In the genomic region with DNA sequence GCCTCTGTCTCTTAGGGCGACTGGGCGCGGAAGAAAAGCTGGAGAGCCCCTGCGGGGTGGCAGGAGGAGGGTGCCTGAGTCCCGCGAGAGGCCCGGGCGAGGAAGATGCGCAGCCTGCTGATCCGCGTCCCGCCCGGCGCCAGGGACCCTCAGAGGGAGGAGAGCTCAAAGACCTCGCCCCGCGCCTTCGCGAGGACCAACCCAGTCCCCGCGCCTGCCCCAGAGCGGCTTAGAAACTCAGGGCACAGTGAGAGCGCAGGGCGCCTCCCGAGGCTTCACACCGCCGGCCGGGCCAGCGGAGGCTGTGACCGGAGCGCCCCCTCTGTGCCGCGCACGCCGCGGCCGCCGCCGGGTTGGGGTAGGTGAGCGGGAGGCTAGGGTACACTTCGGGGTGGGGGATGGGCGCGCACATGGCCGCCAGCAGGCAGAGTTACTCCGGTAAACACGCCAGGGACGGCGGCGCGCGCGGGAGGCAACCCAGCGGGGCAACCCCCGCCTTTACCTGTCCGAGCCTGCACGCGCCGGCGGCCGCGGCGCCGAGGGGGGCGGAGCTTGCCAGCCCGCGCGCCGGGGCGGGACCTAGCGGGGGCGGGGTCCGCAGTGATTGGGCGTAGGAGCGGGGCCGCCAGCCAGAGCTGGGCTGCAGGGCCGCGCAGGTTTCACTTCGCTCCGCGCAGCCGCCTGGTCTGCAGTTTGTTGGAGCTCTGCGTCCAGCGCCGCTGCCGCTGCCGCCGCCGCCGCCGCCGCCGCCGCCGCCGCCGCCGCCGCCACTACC, we compare ENCODE assay signal across 1 cellular context.
TF ChIP-seq lines count a peak whose summit lies in the region.

A gene with protein sequence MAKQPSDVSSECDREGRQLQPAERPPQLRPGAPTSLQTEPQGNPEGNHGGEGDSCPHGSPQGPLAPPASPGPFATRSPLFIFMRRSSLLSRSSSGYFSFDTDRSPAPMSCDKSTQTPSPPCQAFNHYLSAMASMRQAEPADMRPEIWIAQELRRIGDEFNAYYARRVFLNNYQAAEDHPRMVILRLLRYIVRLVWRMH (plus strand): TSS at position 662 of the 775 bp plus-strand sequence. CDS start 2,832 bp downstream, outside the sequence.

TF ChIP-seq in HepG2, 621 proteins besides CTCF, POLR2A, EP300 and RAD21 (continued from another document and continues in another):
- peak; percentile 80; the same call in 1 of the 2 replicates for TF ChIP-seq HIVEP1 (CRISPR knock-in tag; IDR thresholded peaks at IDR 0.05)
- TF ChIP-seq, protein P1, sequence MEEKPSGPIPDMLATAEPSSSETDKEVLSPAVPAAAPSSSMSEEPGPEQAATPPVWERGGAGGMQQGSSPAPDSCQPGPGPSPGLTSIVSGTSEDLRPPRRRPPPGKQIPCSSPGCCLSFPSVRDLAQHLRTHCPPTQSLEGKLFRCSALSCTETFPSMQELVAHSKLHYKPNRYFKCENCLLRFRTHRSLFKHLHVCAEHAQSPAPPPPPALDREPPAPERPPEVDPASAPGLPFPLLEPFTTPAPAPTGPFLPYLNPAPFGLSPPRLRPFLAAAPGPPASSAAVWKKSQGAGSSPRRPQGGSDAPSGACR (CRISPR knock-in tag; IDR thresholded peaks at IDR 0.05) = peak; percentile 97
- TF ChIP-seq, protein P2, sequence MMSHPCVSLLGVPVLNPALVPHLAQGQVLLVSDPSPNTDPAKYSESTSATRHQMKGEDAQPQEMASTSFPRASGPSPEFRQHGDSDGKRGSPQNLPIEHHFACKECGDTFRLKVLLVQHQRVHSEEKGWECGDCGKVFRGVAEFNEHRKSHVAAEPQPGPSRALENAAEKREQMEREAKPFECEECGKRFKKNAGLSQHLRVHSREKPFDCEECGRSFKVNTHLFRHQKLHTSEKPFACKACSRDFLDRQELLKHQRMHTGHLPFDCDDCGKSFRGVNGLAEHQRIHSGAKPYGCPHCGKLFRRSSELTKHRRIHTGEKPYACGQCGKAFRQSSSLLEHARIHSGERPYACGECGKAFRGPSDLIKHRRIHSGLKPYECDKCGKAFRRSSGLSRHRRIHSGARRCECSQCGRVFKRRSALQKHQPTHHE (CRISPR knock-in tag; IDR thresholded peaks at IDR 0.05; ENCODE audit: borderline replicate concordance) = peak; percentile 85
- TF ChIP-seq, protein P3, sequence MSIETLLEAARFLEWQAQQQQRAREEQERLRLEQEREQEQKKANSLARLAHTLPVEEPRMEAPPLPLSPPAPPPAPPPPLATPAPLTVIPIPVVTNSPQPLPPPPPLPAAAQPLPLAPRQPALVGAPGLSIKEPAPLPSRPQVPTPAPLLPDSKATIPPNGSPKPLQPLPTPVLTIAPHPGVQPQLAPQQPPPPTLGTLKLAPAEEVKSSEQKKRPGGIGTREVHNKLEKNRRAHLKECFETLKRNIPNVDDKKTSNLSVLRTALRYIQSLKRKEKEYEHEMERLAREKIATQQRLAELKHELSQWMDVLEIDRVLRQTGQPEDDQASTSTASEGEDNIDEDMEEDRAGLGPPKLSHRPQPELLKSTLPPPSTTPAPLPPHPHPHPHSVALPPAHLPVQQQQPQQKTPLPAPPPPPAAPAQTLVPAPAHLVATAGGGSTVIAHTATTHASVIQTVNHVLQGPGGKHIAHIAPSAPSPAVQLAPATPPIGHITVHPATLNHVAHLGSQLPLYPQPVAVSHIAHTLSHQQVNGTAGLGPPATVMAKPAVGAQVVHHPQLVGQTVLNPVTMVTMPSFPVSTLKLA (IDR thresholded peaks at IDR 0.05) = peak; percentile 91
- TF ChIP-seq NFIC (IDR thresholded peaks at IDR 0.05; ENCODE audit: low read length) = no peak; the same call in 1 of the 2 replicates
- no peak; the same call in 1 of the 2 replicates for TF ChIP-seq NFKBIZ (CRISPR knock-in tag; IDR thresholded peaks at IDR 0.05)
- peak; percentile 68; the same call in 1 of the 2 replicates for TF ChIP-seq ZNF263 (CRISPR knock-in tag; IDR thresholded peaks at IDR 0.05)
- TF ChIP-seq MEF2D (CRISPR knock-in tag; IDR thresholded peaks at IDR 0.05) = 0 out of 2 replicates have a peak, but pooled peaks have one; percentile 16
- TF ChIP-seq, protein P4, sequence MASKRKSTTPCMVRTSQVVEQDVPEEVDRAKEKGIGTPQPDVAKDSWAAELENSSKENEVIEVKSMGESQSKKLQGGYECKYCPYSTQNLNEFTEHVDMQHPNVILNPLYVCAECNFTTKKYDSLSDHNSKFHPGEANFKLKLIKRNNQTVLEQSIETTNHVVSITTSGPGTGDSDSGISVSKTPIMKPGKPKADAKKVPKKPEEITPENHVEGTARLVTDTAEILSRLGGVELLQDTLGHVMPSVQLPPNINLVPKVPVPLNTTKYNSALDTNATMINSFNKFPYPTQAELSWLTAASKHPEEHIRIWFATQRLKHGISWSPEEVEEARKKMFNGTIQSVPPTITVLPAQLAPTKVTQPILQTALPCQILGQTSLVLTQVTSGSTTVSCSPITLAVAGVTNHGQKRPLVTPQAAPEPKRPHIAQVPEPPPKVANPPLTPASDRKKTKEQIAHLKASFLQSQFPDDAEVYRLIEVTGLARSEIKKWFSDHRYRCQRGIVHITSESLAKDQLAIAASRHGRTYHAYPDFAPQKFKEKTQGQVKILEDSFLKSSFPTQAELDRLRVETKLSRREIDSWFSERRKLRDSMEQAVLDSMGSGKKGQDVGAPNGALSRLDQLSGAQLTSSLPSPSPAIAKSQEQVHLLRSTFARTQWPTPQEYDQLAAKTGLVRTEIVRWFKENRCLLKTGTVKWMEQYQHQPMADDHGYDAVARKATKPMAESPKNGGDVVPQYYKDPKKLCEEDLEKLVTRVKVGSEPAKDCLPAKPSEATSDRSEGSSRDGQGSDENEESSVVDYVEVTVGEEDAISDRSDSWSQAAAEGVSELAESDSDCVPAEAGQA (IDR thresholded peaks at IDR 0.05; ENCODE audit: low read depth) = no peak
- TF ChIP-seq, protein P4 (CRISPR knock-in tag; IDR thresholded peaks at IDR 0.05; ENCODE audit: borderline replicate concordance) = peak; percentile 95
- TF ChIP-seq KAT7 (CRISPR knock-in tag; IDR thresholded peaks at IDR 0.05; ENCODE audit: borderline replicate concordance) = peak; percentile 98; the same call in 1 of the 2 replicates
- TF ChIP-seq, protein P5, sequence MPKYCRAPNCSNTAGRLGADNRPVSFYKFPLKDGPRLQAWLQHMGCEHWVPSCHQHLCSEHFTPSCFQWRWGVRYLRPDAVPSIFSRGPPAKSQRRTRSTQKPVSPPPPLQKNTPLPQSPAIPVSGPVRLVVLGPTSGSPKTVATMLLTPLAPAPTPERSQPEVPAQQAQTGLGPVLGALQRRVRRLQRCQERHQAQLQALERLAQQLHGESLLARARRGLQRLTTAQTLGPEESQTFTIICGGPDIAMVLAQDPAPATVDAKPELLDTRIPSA (CRISPR knock-in tag; IDR thresholded peaks at IDR 0.05; ENCODE audit: borderline replicate concordance) = peak; percentile 37; the same call in 1 of the 2 replicates
- peak; percentile 94; the same call in 1 of the 2 replicates for TF ChIP-seq ZNF343 (CRISPR knock-in tag; IDR thresholded peaks at IDR 0.05)
- TF ChIP-seq GLI4 (CRISPR knock-in tag; IDR thresholded peaks at IDR 0.05; ENCODE audit: borderline replicate concordance) = peak; percentile 96; the same call in 1 of the 2 replicates
- no peak for TF ChIP-seq ZNF773 (CRISPR knock-in tag; IDR thresholded peaks at IDR 0.05; ENCODE audit: borderline replicate concordance)
- peak; percentile 15; the same call in 1 of the 2 replicates for TF ChIP-seq ZFYVE20 (CRISPR knock-in tag; IDR thresholded peaks at IDR 0.05; ENCODE audit: borderline replicate concordance, low read depth)
- TF ChIP-seq ARNT2 (CRISPR knock-in tag; IDR thresholded peaks at IDR 0.05; ENCODE audit: low read depth) = peak; percentile 97
- TF ChIP-seq, protein P6, sequence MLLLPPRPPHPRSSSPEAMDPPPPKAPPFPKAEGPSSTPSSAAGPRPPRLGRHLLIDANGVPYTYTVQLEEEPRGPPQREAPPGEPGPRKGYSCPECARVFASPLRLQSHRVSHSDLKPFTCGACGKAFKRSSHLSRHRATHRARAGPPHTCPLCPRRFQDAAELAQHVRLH (CRISPR knock-in tag; IDR thresholded peaks at IDR 0.05; ENCODE audit: borderline replicate concordance, low read depth) = peak; percentile 93; the same call in 1 of the 2 replicates
- no peak for TF ChIP-seq MAFF (IDR thresholded peaks at IDR 0.05; ENCODE audit: low read depth, low read length)
- TF ChIP-seq, protein P7, sequence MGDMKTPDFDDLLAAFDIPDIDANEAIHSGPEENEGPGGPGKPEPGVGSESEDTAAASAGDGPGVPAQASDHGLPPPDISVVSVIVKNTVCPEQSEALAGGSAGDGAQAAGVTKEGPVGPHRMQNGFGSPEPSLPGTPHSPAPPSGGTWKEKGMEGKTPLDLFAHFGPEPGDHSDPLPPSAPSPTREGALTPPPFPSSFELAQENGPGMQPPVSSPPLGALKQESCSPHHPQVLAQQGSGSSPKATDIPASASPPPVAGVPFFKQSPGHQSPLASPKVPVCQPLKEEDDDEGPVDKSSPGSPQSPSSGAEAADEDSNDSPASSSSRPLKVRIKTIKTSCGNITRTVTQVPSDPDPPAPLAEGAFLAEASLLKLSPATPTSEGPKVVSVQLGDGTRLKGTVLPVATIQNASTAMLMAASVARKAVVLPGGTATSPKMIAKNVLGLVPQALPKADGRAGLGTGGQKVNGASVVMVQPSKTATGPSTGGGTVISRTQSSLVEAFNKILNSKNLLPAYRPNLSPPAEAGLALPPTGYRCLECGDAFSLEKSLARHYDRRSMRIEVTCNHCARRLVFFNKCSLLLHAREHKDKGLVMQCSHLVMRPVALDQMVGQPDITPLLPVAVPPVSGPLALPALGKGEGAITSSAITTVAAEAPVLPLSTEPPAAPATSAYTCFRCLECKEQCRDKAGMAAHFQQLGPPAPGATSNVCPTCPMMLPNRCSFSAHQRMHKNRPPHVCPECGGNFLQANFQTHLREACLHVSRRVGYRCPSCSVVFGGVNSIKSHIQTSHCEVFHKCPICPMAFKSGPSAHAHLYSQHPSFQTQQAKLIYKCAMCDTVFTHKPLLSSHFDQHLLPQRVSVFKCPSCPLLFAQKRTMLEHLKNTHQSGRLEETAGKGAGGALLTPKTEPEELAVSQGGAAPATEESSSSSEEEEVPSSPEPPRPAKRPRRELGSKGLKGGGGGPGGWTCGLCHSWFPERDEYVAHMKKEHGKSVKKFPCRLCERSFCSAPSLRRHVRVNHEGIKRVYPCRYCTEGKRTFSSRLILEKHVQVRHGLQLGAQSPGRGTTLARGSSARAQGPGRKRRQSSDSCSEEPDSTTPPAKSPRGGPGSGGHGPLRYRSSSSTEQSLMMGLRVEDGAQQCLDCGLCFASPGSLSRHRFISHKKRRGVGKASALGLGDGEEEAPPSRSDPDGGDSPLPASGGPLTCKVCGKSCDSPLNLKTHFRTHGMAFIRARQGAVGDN (CRISPR knock-in tag; IDR thresholded peaks at IDR 0.05) = peak; percentile 95
- no peak for TF ChIP-seq ZNF12 (CRISPR knock-in tag; IDR thresholded peaks at IDR 0.05)
- TF ChIP-seq BCL6 (CRISPR knock-in tag; IDR thresholded peaks at IDR 0.05) = peak; percentile 80
- TF ChIP-seq GATAD1 (CRISPR knock-in tag; IDR thresholded peaks at IDR 0.05) = peak; percentile 48; the same call in 1 of the 2 replicates
- TF ChIP-seq, protein P8, sequence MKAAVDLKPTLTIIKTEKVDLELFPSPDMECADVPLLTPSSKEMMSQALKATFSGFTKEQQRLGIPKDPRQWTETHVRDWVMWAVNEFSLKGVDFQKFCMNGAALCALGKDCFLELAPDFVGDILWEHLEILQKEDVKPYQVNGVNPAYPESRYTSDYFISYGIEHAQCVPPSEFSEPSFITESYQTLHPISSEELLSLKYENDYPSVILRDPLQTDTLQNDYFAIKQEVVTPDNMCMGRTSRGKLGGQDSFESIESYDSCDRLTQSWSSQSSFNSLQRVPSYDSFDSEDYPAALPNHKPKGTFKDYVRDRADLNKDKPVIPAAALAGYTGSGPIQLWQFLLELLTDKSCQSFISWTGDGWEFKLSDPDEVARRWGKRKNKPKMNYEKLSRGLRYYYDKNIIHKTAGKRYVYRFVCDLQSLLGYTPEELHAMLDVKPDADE (CRISPR knock-in tag; IDR thresholded peaks at IDR 0.05) = peak; percentile 87; the same call in 1 of the 2 replicates
- peak; percentile 86 for TF ChIP-seq ZNF501 (CRISPR knock-in tag; IDR thresholded peaks at IDR 0.05)
- TF ChIP-seq ZNF747 (CRISPR knock-in tag; IDR thresholded peaks at IDR 0.05; ENCODE audit: borderline replicate concordance) = peak; percentile 81; the same call in 1 of the 2 replicates
- peak; percentile 93 for TF ChIP-seq ESRRA (CRISPR knock-in tag; IDR thresholded peaks at IDR 0.05; ENCODE audit: low read depth)
- peak; percentile 98 for TF ChIP-seq ZNF550 (CRISPR knock-in tag; IDR thresholded peaks at IDR 0.05; ENCODE audit: borderline replicate concordance)
- TF ChIP-seq GPN1 (CRISPR knock-in tag; IDR thresholded peaks at IDR 0.05; ENCODE audit: borderline replicate concordance) = no peak
- TF ChIP-seq ZMYM4 (CRISPR knock-in tag; IDR thresholded peaks at IDR 0.05) = peak; percentile 97
- no peak for TF ChIP-seq PLRG1 (conservative IDR thresholded peaks at IDR 0.05)
- TF ChIP-seq SMAD1 (CRISPR knock-in tag; IDR thresholded peaks at IDR 0.05; ENCODE audit: borderline replicate concordance, low read depth) = 0 out of 2 replicates have a peak, but pooled peaks have one; percentile 55
- TF ChIP-seq, protein P9, sequence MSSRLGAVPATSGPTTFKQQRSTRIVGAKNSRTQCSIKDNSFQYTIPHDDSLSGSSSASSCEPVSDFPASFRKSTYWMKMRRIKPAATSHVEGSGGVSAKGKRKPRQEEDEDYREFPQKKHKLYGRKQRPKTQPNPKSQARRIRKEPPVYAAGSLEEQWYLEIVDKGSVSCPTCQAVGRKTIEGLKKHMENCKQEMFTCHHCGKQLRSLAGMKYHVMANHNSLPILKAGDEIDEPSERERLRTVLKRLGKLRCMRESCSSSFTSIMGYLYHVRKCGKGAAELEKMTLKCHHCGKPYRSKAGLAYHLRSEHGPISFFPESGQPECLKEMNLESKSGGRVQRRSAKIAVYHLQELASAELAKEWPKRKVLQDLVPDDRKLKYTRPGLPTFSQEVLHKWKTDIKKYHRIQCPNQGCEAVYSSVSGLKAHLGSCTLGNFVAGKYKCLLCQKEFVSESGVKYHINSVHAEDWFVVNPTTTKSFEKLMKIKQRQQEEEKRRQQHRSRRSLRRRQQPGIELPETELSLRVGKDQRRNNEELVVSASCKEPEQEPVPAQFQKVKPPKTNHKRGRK (CRISPR knock-in tag; IDR thresholded peaks at IDR 0.05) = 0 out of 2 replicates have a peak, but pooled peaks have one; percentile 25
- TF ChIP-seq NFYC (CRISPR knock-in tag; IDR thresholded peaks at IDR 0.05) = peak; percentile 62
